ENCODE assay signal across 2 cellular contexts in genomic region chr7:88001744-88002530, GRCh38.
TF ChIP-seq lines count a peak whose summit lies in the region.

No MANE protein-coding gene starts in this region.

TF ChIP-seq in H1, 55 proteins besides CTCF, POLR2A, EP300 and RAD21:
- TF ChIP-seq SP4 (IDR thresholded peaks at IDR 0.05; ENCODE audit: low read length) (no peak), CHD7 (IDR thresholded peaks at IDR 0.05; ENCODE audit: insufficient replicate concordance, low read length) (no peak), ZNF274 (IDR thresholded peaks at IDR 0.05; ENCODE audit: borderline replicate concordance, extremely low read depth, low read length) (no peak), HDAC2 (IDR thresholded peaks at IDR 0.05; ENCODE audit: borderline replicate concordance in 1 of 2, low read depth in 2 of 2, low read length in 2 of 2) (no peak), SRF (IDR thresholded peaks at IDR 0.05; ENCODE audit: low read depth, low read length) (no peak), SAP30 (IDR thresholded peaks at IDR 0.05; ENCODE audit: insufficient read depth, insufficient replicate concordance, low read length) (no peak), MAFK (IDR thresholded peaks at IDR 0.05; ENCODE audit: low read depth, low read length) (no peak), TCF12 (IDR thresholded peaks at IDR 0.05; ENCODE audit: low read depth, low read length) (no peak)
TF ChIP-seq in H1: peak in this region for 0.

TF ChIP-seq in HepG2, 621 proteins besides CTCF, POLR2A, EP300 and RAD21:
- TF ChIP-seq ZNF598 (CRISPR knock-in tag; IDR thresholded peaks at IDR 0.05; ENCODE audit: borderline replicate concordance) = no peak
- no peak for TF ChIP-seq HMGA1 (CRISPR knock-in tag; conservative IDR thresholded peaks at IDR 0.05)
- TF ChIP-seq ZNF768 (CRISPR knock-in tag; IDR thresholded peaks at IDR 0.05) = no peak
- no peak for TF ChIP-seq KLF13 (CRISPR knock-in tag; IDR thresholded peaks at IDR 0.05)
- TF ChIP-seq ERF (CRISPR knock-in tag; IDR thresholded peaks at IDR 0.05) = no peak
- TF ChIP-seq ZFP41 (CRISPR knock-in tag; IDR thresholded peaks at IDR 0.05; ENCODE audit: borderline replicate concordance) = no peak
- TF ChIP-seq MAZ (IDR thresholded peaks at IDR 0.05; ENCODE audit: borderline replicate concordance, low read depth, low read length) = no peak
- TF ChIP-seq MAZ (CRISPR knock-in tag; IDR thresholded peaks at IDR 0.05; ENCODE audit: low read depth) = no peak
- no peak for TF ChIP-seq HIC2 (CRISPR knock-in tag; IDR thresholded peaks at IDR 0.05; ENCODE audit: low read depth)
- TF ChIP-seq GZF1 (CRISPR knock-in tag; IDR thresholded peaks at IDR 0.05) = no peak
- TF ChIP-seq TEAD2 (CRISPR knock-in tag; IDR thresholded peaks at IDR 0.05) = no peak
- TF ChIP-seq NR2F2 (IDR thresholded peaks at IDR 0.05; ENCODE audit: borderline replicate concordance, low read depth) = no peak
- no peak for TF ChIP-seq ZHX1 (CRISPR knock-in tag; IDR thresholded peaks at IDR 0.05; ENCODE audit: low read depth)
- TF ChIP-seq YY1 (IDR thresholded peaks at IDR 0.05; ENCODE audit: insufficient read depth, insufficient replicate concordance, low read depth, low read length) = no peak
